20 cellular contexts compared by ENCODE assay signal in the genomic region with DNA sequence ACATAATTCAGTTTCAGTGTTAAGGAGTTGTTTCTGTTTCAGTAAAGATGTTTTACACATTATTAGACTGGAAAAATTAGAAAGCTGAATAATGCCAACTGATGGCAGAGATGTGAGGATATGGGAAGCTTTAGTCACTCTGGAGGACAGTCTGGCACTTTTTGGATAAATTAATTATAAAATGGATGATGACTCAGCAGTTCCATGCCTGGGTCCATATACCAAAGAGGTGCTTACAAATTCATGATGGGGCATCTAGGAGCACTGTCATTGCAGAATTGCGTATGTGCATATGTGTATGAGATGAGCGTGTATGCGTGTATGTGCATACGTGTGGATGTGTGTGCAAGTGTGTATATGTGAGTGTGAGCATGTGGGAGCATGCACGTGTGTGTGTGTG. TPM values are rescaled to one million over a fixed set of nuclear protein-coding genes. Genes with fewer than 3 reads are reported as not detected.
DNase-seq lines count a peak whose midpoint lies in the region; ATAC-seq, FAIRE-seq and TF ChIP-seq lines count a peak whose summit lies in the region.
"Had no signal": no experiment of that assay in that cellular context is flagged by ENCODE, and none has a peak within 500 bp of the region (broad histone marks: within the 10 kb centered on the region; RNA-seq: fewer than 3 reads in every experiment).

No MANE protein-coding gene starts in this region.

- no peaks in the 10 kb centered on the region for H3K27me3 ChIP-seq in IMR-90 (ENCODE audit: control insufficient read depth, insufficient read depth, low read length)

- H3K56ac ChIP-seq in IMR-90 (ENCODE audit: extremely low read depth, insufficient read depth, low read length): no peak overlapping the region

- no peaks in the 10 kb centered on the region for H3K9me3 ChIP-seq in A549
- H3K9me3 ChIP-seq in IMR-90 (ENCODE audit: control insufficient read depth, insufficient read depth, low read length): no peaks in the 10 kb centered on the region

- no peak overlapping the region for H3K4ac ChIP-seq in IMR-90 (ENCODE audit: low read depth, low read length)

- no peak overlapping the region for H2AFZ ChIP-seq in IMR-90 (replicated peaks; ENCODE audit: low read length, poor library complexity)

- H3K9me1 ChIP-seq in IMR-90 (ENCODE audit: insufficient read depth, low read length): no peaks in the 10 kb centered on the region; the same call in 1 of the 2 replicates

- no peaks in the 10 kb centered on the region for H3K79me1 ChIP-seq in IMR-90 (ENCODE audit: low read depth in 1 of 2, low read length in 2 of 2)

- in situ Hi-C loops in IMR-90 (cut with MboI; ENCODE audit: low sequenced_read_pairs): no loop called here

- H3K18ac ChIP-seq in IMR-90 (ENCODE audit: low read depth, low read length): no peak overlapping the region

- no peak overlapping the region for H2AK5ac ChIP-seq in IMR-90 (ENCODE audit: low read depth, low read length)

- no peak overlapping the region for H3K9ac ChIP-seq in IMR-90 (ENCODE audit: low read depth, low read length)

- H4K5ac ChIP-seq in IMR-90 (ENCODE audit: low read depth, low read length): no peak overlapping the region

- no peak overlapping the region for H2BK5ac ChIP-seq in IMR-90 (ENCODE audit: low read depth, low read length, poor library complexity, severe bottlenecking)

- H2BK20ac ChIP-seq in IMR-90 (ENCODE audit: low read depth, low read length): no peak overlapping the region

- intact Hi-C loops in IMR-90 (cut with micrococcal nuclease): no loop called here

- no peak overlapping the region for H4K91ac ChIP-seq in IMR-90 (ENCODE audit: insufficient read depth, low read depth, low read length)

- TF ChIP-seq POLR2A in A549 (IDR thresholded peaks at IDR 0.05; ENCODE audit: low read length): no peak
- TF ChIP-seq POLR2A in IMR-90 (IDR thresholded peaks at IDR 0.05; ENCODE audit: low read depth, low read length): no peak

- no peak overlapping the region for H3K23ac ChIP-seq in IMR-90 (ENCODE audit: low read depth, low read length)

- dilution Hi-C loops in IMR-90 (cut with HindIII; ENCODE audit: low sequenced_read_pairs, unreplicated experiment): no loop called here

- H4K8ac ChIP-seq in IMR-90 (ENCODE audit: low read depth in 2 of 2, low read length in 2 of 2): no peak overlapping the region; a peak in 1 of 4 replicates

- H2BK120ac ChIP-seq in IMR-90 (ENCODE audit: low read depth, low read length): no peak overlapping the region

- no peak for TF ChIP-seq RAD21 in A549 (conservative IDR thresholded peaks at IDR 0.05 in 1 of 2, IDR thresholded peaks at IDR 0.05 in 1 of 2)
- no peak for TF ChIP-seq RAD21 in IMR-90 (IDR thresholded peaks at IDR 0.05; ENCODE audit: low read length)

- H3K4me3 ChIP-seq in A549 (no peak overlapping the region), IMR-90 (ENCODE audit: insufficient read depth, low read depth, low read length) (no peak overlapping the region)

- no peak overlapping the region for H2BK15ac ChIP-seq in IMR-90 (ENCODE audit: low read depth, low read length)

- TF ChIP-seq EP300 in A549 (IDR thresholded peaks at IDR 0.05): no peak

- H3K4me2 ChIP-seq in A549 (no peak overlapping the region), IMR-90 (ENCODE audit: low read depth, low read length) (no peak overlapping the region)

- no peaks in the 10 kb centered on the region for H4K20me1 ChIP-seq in IMR-90 (ENCODE audit: insufficient read depth, low read length)

- no peak for ATAC-seq in A549
- ATAC-seq in IMR-90 (ENCODE audit: low read depth): no peak
- ATAC-seq in GM21360 (IDR thresholded peaks at IDR 0.05; ENCODE audit: unreplicated experiment): no peak

- FAIRE-seq in A549 (lab: Jason Lieb, UNC) (no peak), urothelium cell line (lab: Jason Lieb, UNC) (peak; percentile 53)
- FAIRE-seq: GM12891, GM18507 had no signal

- CTCF ChIA-PET in A549 (lab: Yijun Ruan, JAX) (no interaction called here), IMR-90 (lab: Yijun Ruan, JAX) (interaction anchor here (0.8 kb wide), 1 partner anchor 9 kb away, joined by 3 read pairs; no protein-coding TSS in a partner anchor)

- DNase-seq in A549 (ENCODE audit: low read depth in 1 of 2, low spot score in 1 of 2): no peak
- no peak for DNase-seq in IMR-90
- DNase-seq in iris pigment epithelial cell (ENCODE audit: low read depth): peak; percentile 1
- no peak for DNase-seq in urothelium cell line (ENCODE audit: low spot score)
- DNase-seq in activated CD4-positive, alpha-beta T cell treated with anti-CD3 and anti-CD28 coated beads for 4 hours: no peak
- DNase-seq in NCI-H1105 treated with DMSO at 0.1 percent for 48 hours (lab: John Stamatoyannopoulos, UW): no peak
- DNase-seq: 8988T; C1 segment of cervical spinal cord; Calu3; CD4-positive, alpha-beta memory T cell; COR-L47; DMS53; DMS79 treated with DMSO at 0.1 percent for 48 hours; GF-D8; GOT3; H7; HCEC 1CT had no signal

- H3K36me3 ChIP-seq in IMR-90 (ENCODE audit: control insufficient read depth, insufficient read depth, low read length): no peaks in the 10 kb centered on the region

- POLR2A ChIA-PET in A549 (lab: Yijun Ruan, JAX): no interaction called here
- POLR2A ChIA-PET in IMR-90 (lab: Charles Lee; ENCODE audit: unreplicated experiment): no interaction called here

- TF ChIP-seq CTCF in A549 (IDR thresholded peaks at IDR 0.05) (no peak), IMR-90 (conservative IDR thresholded peaks at IDR 0.05; ENCODE audit: low read depth, low read length) (no peak)

- no TSS peak for BruUV-seq in IMR-90 (replicated peaks; lab: Mats Ljungman, UMichigan)

- H2AK9ac ChIP-seq in IMR-90 (replicated peaks; ENCODE audit: low read depth, low read length, poor library complexity): no peak overlapping the region

- H3K27ac ChIP-seq in A549: no peak overlapping the region
- H3K27ac ChIP-seq in IMR-90 (ENCODE audit: insufficient read depth, low read length): no peak overlapping the region

- WGBS in A549 (ENCODE audit: missing lambda C conversion rate): 75% methylated on average over 5 of the region's 5 CpGs
- 100% methylated on average over 4 of the region's 5 CpGs; no CpG with 5 or more reads in 1 of the 2 experiments for WGBS in IMR-90 (ENCODE audit: extremely low coverage in 2 of 2, insufficient read length in 1 of 2), 2 experiments

- no peak overlapping the region for H3K14ac ChIP-seq in IMR-90 (replicated peaks; ENCODE audit: low read depth, low read length)

- H3K4me1 ChIP-seq in A549 (no peaks in the 10 kb centered on the region), IMR-90 (ENCODE audit: control insufficient read depth, insufficient read depth, low read length) (no peaks in the 10 kb centered on the region)

TF ChIP-seq in A549, 52 proteins besides CTCF, POLR2A, EP300 and RAD21:
- peak; percentile 47; the same call in 1 of the 2 replicates for TF ChIP-seq NFE2L2 (conservative IDR thresholded peaks at IDR 0.05; ENCODE audit: low read length)
- TF ChIP-seq MAFK (IDR thresholded peaks at IDR 0.05; ENCODE audit: partially characterized antibody): peak; percentile 88
- no peak for TF ChIP-seq KDM1A (IDR thresholded peaks at IDR 0.05; ENCODE audit: low read depth)
- TF ChIP-seq ESRRA (IDR thresholded peaks at IDR 0.05; ENCODE audit: borderline replicate concordance, low read length): no peak

TF ChIP-seq in IMR-90, 13 proteins besides CTCF, POLR2A, EP300 and RAD21:
- TF ChIP-seq CHD1 (IDR thresholded peaks at IDR 0.05; ENCODE audit: low read depth, low read length): no peak
- TF ChIP-seq NFE2L2 (IDR thresholded peaks at IDR 0.05; ENCODE audit: low read depth, low read length): peak; percentile 87
- TF ChIP-seq MAFK (IDR thresholded peaks at IDR 0.05; ENCODE audit: low read depth, low read length): peak; percentile 93
- TF ChIP-seq CEBPB (IDR thresholded peaks at IDR 0.05; ENCODE audit: low read depth, low read length): no peak

RNA-seq across cellular contexts. Expression of a gene that starts 31.2 kb away (rescaled TPM):
- polyA plus RNA-seq in A549 (2011; rRNA removed) (12.2 and 13.0 TPM in 2 replicates), A549 (2017; fragmentation: RNase III; extraction: RNeasy Plus Mini Kit Qiagen cat#74134 plus additional on column Dnase treatment) (6.0 to 8.1 TPM (median 6.5 TPM) in 3 replicates), IMR-90 (2012; rRNA removed) (6.4 and 8.1 TPM in 2 replicates)
- 1.6 and 1.9 TPM in 2 replicates for polyA plus RNA-seq in A549 (2012; cell fraction: cytosol; rRNA removed)
- polyA plus RNA-seq in A549 (2012; cell fraction: nucleus; rRNA removed): 1.5 and 2.1 TPM in 2 replicates
- polyA minus RNA-seq in A549 (2011; rRNA and poly(A)+ RNA removed): 21.3 and 25.0 TPM in 2 replicates
- 35.3 and 45.8 TPM in 2 replicates for total RNA-seq in IMR-90 (2012; rRNA removed)
- polyA plus RNA-seq in IMR-90 (2012; cell fraction: cytosol; rRNA removed): 1.2 and 1.4 TPM in 2 replicates
- 1.5 and 12.4 TPM in 2 replicates for polyA plus RNA-seq in IMR-90 (2012; cell fraction: nucleus; rRNA removed; ENCODE audit: low replicate concordance)
